ENCODE assay signal across 8 cellular contexts in genomic region chr10:16817125-16818019, GRCh38. TPM values are rescaled to one million over a fixed set of nuclear protein-coding genes. Genes with fewer than 3 reads are reported as not detected.
A peak's percentile ranks its signal among the peaks of the same experiment; 100 is the strongest.
DNase-seq lines count a peak whose midpoint lies in the region; ATAC-seq and TF ChIP-seq lines count a peak whose summit lies in the region.

RSU1 (minus strand) TSS chr10:16817424; CDS start chr10:16817081, 343 bp downstream.

- peaks cover 13% of the 10 kb centered on the region for H3K36me3 Mint-ChIP-seq in activated naive CD8-positive, alpha-beta T cell

- peaks cover 42% of the 10 kb centered on the region for H3K4me1 Mint-ChIP-seq in activated naive CD8-positive, alpha-beta T cell (ENCODE audit: low read depth)

- H3K27ac ChIP-seq in temporal lobe (ENCODE audit: low read depth, low read length) = peak within 1 kb of the TSS; percentile 36

- POLR2A ChIA-PET in GM10248 (lab: Yijun Ruan, JAX) = interaction anchor here (0.5 to 0.7 kb wide), 3 partner anchors 388 to 1655 kb away, joined by 3 to 7 read pairs (median 4); no protein-coding TSS in a partner anchor

- peak within 1 kb of the TSS; percentile 96 for H3K27ac Mint-ChIP-seq in activated naive CD8-positive, alpha-beta T cell

- peak; percentile 97 for DNase-seq in GM10248 (ENCODE audit: extremely low spot score)
- DNase-seq in NCI-H1105 (lab: John Stamatoyannopoulos, UW) = peak; percentile 95
- DNase-seq in SKM-1 treated with dmso at 0.1 percent for 144 hours (lab: John Stamatoyannopoulos, UW; ENCODE audit: unreplicated experiment) = peak; percentile 98
- peak; percentile 97 for DNase-seq in glomerular endothelial cell (ENCODE audit: extremely low read depth, low read depth, low spot score)
- DNase-seq in occipital lobe (lab: John Stamatoyannopoulos, UW) = peak; percentile 99

- CTCF ChIA-PET in GM10248 (lab: Yijun Ruan, JAX) = interaction anchor here (0.8 to 1.7 kb wide), 8 partner anchors 9 to 39 kb away, joined by 3 to 8 read pairs (median 4); no protein-coding TSS in a partner anchor

- H3K27me3 Mint-ChIP-seq in activated naive CD8-positive, alpha-beta T cell = no peaks in the 10 kb centered on the region

- peak within 1 kb of the TSS; percentile 95 for H3K4me3 Mint-ChIP-seq in activated naive CD8-positive, alpha-beta T cell

- no peak for TF ChIP-seq CTCF in GM10248 (IDR thresholded peaks at IDR 0.05; ENCODE audit: control extremely low read depth, extremely low read depth, low read depth, missing control alignments)

- peak; percentile 99 for ATAC-seq in HG02623 (IDR thresholded peaks at IDR 0.05; ENCODE audit: unreplicated experiment)

- no peaks in the 10 kb centered on the region for H3K9me3 Mint-ChIP-seq in activated naive CD8-positive, alpha-beta T cell (ENCODE audit: low read depth)

RNA-seq across cellular contexts. Expression of gene RSU1, which starts in this region (rescaled TPM):
- 133 and 145 TPM in 2 replicates for total RNA-seq in glomerular endothelial cell
- total RNA-seq in occipital lobe = 29.6 TPM
- total RNA-seq in temporal lobe = 17.7 TPM

Comparison
In these comparisons a context has a peak if more than half of its experiments do, and no peak if none do; other contexts are left out.
1. Peak in every context shown above with its lines: DNase-seq, ATAC-seq and H3K27ac ChIP-seq.